1 cellular context compared by ENCODE assay signal in genomic region chr2:124626993-124627392, GRCh38.
TF ChIP-seq lines count a peak whose summit lies in the region.

No MANE protein-coding gene starts in this region.

TF ChIP-seq in H1, 55 proteins besides CTCF, POLR2A, EP300 and RAD21 (continued from another document):
- no peak for TF ChIP-seq CHD2 (IDR thresholded peaks at IDR 0.05; ENCODE audit: low read length)
- TF ChIP-seq CBX8 (IDR thresholded peaks at IDR 0.05; ENCODE audit: borderline replicate concordance, low read depth, low read length) = no peak
- no peak for TF ChIP-seq TBP (IDR thresholded peaks at IDR 0.05; ENCODE audit: low read depth, low read length)
- TF ChIP-seq SP2 (IDR thresholded peaks at IDR 0.05; ENCODE audit: low read length) = no peak
